9 cellular contexts compared by ENCODE assay signal in genomic region chr3:187021748-187022402, GRCh38.
A peak's percentile ranks its signal among the peaks of the same experiment; 100 is the strongest.
DNase-seq lines count a peak whose midpoint lies in the region; ATAC-seq lines count a peak whose summit lies in the region.
"Had no signal": no experiment of that assay in that cellular context is flagged by ENCODE, and none has a peak within 500 bp of the region (broad histone marks: within the 10 kb centered on the region; RNA-seq: fewer than 3 reads in every experiment).

No MANE protein-coding gene starts in this region.

- peaks cover 2% of the 10 kb centered on the region for H3K9me3 Mint-ChIP-seq in activated CD4-positive, alpha-beta T cell treated with anti-CD3 and anti-CD28 coated beads for 36 hours (ENCODE audit: low read depth)
- H3K9me3 Mint-ChIP-seq in naive thymus-derived CD8-positive, alpha-beta T cell: no peaks in the 10 kb centered on the region

- H3K4me1 Mint-ChIP-seq in activated CD4-positive, alpha-beta T cell treated with anti-CD3 and anti-CD28 coated beads for 36 hours: peaks cover 38% of the 10 kb centered on the region
- H3K4me1 Mint-ChIP-seq in naive thymus-derived CD8-positive, alpha-beta T cell: peaks cover 24 to 90% (median 67%) of the 10 kb centered on the region in 4 donors

- DNase-seq in activated CD4-positive, alpha-beta T cell treated with anti-CD3 and anti-CD28 coated beads for 36 hours: no peak
- no peak for DNase-seq in activated CD4-positive, alpha-beta T cell treated with anti-CD3 and anti-CD28 coated beads for 4 hours
- peak; percentile 94 for DNase-seq in NAMALWA (ENCODE audit: low spot score)
- DNase-seq in naive thymus-derived CD8-positive, alpha-beta T cell: no peak
- DNase-seq in stimulated activated CD4-positive, alpha-beta T cell treated with anti-CD3 and anti-CD28 coated beads, Interleukin-4, amount 100 ng/mL, for 1 hour: no peak
- DNase-seq in nucleus accumbens (lab: John Stamatoyannopoulos, UW): no peak
- no peak for DNase-seq in NCI-H774 (lab: John Stamatoyannopoulos, UW)
- DNase-seq: HCEC 1CT had no signal

- no peaks in the 10 kb centered on the region for H3K27me3 Mint-ChIP-seq in activated CD4-positive, alpha-beta T cell treated with anti-CD3 and anti-CD28 coated beads for 36 hours
- H3K27me3 Mint-ChIP-seq in naive thymus-derived CD8-positive, alpha-beta T cell: no peaks in the 10 kb centered on the region

- peak overlapping the region; percentile 34 for H3K27ac Mint-ChIP-seq in activated CD4-positive, alpha-beta T cell treated with anti-CD3 and anti-CD28 coated beads for 36 hours
- peak overlapping the region; percentile 22 to 99 (median 85) for H3K27ac Mint-ChIP-seq in naive thymus-derived CD8-positive, alpha-beta T cell

- intact Hi-C loops in activated CD4-positive, alpha-beta T cell treated with anti-CD3 and anti-CD28 coated beads for 36 hours (cut with DNase I, micrococcal nuclease): no loop called here

- CTCF ChIA-PET in activated CD4-positive, alpha-beta T cell treated with anti-CD3 and anti-CD28 coated beads for 36 hours (lab: Charles Lee): interaction anchor here (1.0 to 1.2 kb wide), 2 partner anchors 10 to 117 kb away, joined by 4 to 5 read pairs; partner anchors contain the start of gene RPL39L

- no peak for ATAC-seq in activated CD4-positive, alpha-beta T cell treated with anti-CD3 and anti-CD28 coated beads for 36 hours
- peak; percentile 47 for ATAC-seq in GM21529 (IDR thresholded peaks at IDR 0.05; ENCODE audit: unreplicated experiment)
- no peak for ATAC-seq in naive thymus-derived CD8-positive, alpha-beta T cell

- peaks cover 14% of the 10 kb centered on the region for H3K36me3 Mint-ChIP-seq in activated CD4-positive, alpha-beta T cell treated with anti-CD3 and anti-CD28 coated beads for 36 hours (ENCODE audit: low read depth)
- H3K36me3 Mint-ChIP-seq in naive thymus-derived CD8-positive, alpha-beta T cell: peaks cover 0 to 8% (median 4%) of the 10 kb centered on the region in 3 donors

- no peak overlapping the region for H3K4me3 Mint-ChIP-seq in activated CD4-positive, alpha-beta T cell treated with anti-CD3 and anti-CD28 coated beads for 36 hours
- peak overlapping the region in 4 of 10 donors; percentile 1 to 77 (median 60) for H3K4me3 Mint-ChIP-seq in naive thymus-derived CD8-positive, alpha-beta T cell

- POLR2A ChIA-PET in activated CD4-positive, alpha-beta T cell treated with anti-CD3 and anti-CD28 coated beads for 36 hours (lab: Charles Lee): interaction anchor here (0.6 to 0.9 kb wide), 2 partner anchors 10 to 16 kb away, joined by 3 to 5 read pairs; no protein-coding TSS in a partner anchor
- POLR2A ChIA-PET in naive thymus-derived CD8-positive, alpha-beta T cell (lab: Charles Lee): interaction anchor here (0.6 to 1.6 kb wide), 4 partner anchors 10 to 90 kb away, joined by 3 to 6 read pairs (median 3); no protein-coding TSS in a partner anchor
